13 cellular contexts compared by ENCODE assay signal in genomic region chr7:39539816-39540215, GRCh38.
"Had no signal": no experiment of that assay in that cellular context is flagged by ENCODE, and none has a peak within 500 bp of the region (broad histone marks: within the 10 kb centered on the region; RNA-seq: fewer than 3 reads in every experiment).

No MANE protein-coding gene starts in this region.

- H3K27me3 ChIP-seq: adrenal gland, colonic mucosa, pancreas had no signal

- DNase-seq: activated CD4-positive, alpha-beta T cell treated with anti-CD3 and anti-CD28 coated beads, Interleukin-2, amount 50 U/mL, for 1 hour; activated naive CD4-positive, alpha-beta T cell treated with anti-CD3 and anti-CD28 coated beads, Interleukin-2, amount 50 U/mL, for 16 hours; adrenal gland; caudate nucleus; foreskin keratinocyte; heart right ventricle; pancreas; retina; stomach; T-helper 2 cell had no signal

- H3K4me1 ChIP-seq: adrenal gland, colonic mucosa, foreskin keratinocyte, heart right ventricle, pancreas, stomach had no signal

- H3K4me3 ChIP-seq: adrenal gland, colonic mucosa, heart right ventricle, pancreas, skin epidermis, stomach, thoracic aorta had no signal

- H3K9me3 ChIP-seq: adrenal gland, colonic mucosa, heart right ventricle, pancreas, stomach, thoracic aorta had no signal

- H3K27ac ChIP-seq: adrenal gland, colonic mucosa, foreskin keratinocyte, heart right ventricle, pancreas, skin epidermis, stomach, thoracic aorta had no signal

- H3K36me3 ChIP-seq: adrenal gland, colonic mucosa, heart right ventricle, pancreas, stomach, thoracic aorta had no signal
